13 cellular contexts compared by ENCODE assay signal in the genomic region with DNA sequence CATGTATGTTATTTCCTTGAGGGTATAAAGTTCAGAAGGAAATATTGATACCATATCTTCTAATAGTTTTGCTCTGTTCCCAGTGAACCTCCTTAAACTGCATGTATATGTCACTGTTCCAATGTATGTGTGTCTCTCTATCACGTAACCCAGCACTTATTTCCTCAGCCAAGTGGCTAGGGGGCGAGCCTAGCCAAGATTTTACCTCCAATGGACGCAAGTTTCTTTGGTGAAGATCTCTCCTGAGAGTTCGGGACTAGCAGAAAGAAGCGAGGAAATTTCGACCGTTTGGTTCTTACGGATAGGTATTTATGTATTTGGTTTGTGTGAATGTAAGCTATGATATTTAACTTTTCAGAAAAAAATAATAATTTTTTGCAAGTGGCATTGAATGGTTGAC. TPM values are rescaled to one million over a fixed set of nuclear protein-coding genes. Genes with fewer than 3 reads are reported as not detected.
A peak's percentile ranks its signal among the peaks of the same experiment; 100 is the strongest.
DNase-seq lines count a peak whose midpoint lies in the region; ATAC-seq and TF ChIP-seq lines count a peak whose summit lies in the region.
"Had no signal": no experiment of that assay in that cellular context is flagged by ENCODE, and none has a peak within 500 bp of the region (broad histone marks: within the 10 kb centered on the region; RNA-seq: fewer than 3 reads in every experiment).

No MANE protein-coding gene starts in this region.

- DNase-seq in activated CD8-positive, alpha-beta T cell treated with anti-CD3 and anti-CD28 coated beads for 36 hours: no peak
- DNase-seq in activated CD8-positive, alpha-beta T cell treated with anti-CD3 and anti-CD28 coated beads, Interleukin-2, amount 10 ng/mL, durations not matched to agents 7 days and 5 days: no peak
- DNase-seq in HCT116 (ENCODE audit: low read depth, low spot score): no peak
- no peak for DNase-seq in activated naive CD8-positive, alpha-beta T cell treated with anti-CD3 and anti-CD28 coated beads, Interleukin-2, amount 10 ng/mL, durations not matched to agents 7 days and 5 days
- DNase-seq in HAP-1 (ENCODE audit: low spot score in 2 of 2): no peak
- DNase-seq: ACHN; effector memory CD8-positive, alpha-beta T cell; foreskin keratinocyte; SHP77 treated with DMSO at 0.1 percent for 48 hours; testis had no signal

- peak overlapping the region; percentile 42 for H3K4me3 Mint-ChIP-seq in activated CD8-positive, alpha-beta T cell treated with anti-CD3 and anti-CD28 coated beads for 36 hours
- no peak overlapping the region for H3K4me3 Mint-ChIP-seq in activated CD8-positive, alpha-beta T cell treated with anti-CD3 and anti-CD28 coated beads, Interleukin-2, amount 10 ng/mL, durations not matched to agents 7 days and 5 days
- H3K4me3 Mint-ChIP-seq in activated naive CD8-positive, alpha-beta T cell treated with anti-CD3 and anti-CD28 coated beads, Interleukin-2, amount 10 ng/mL, durations not matched to agents 7 days and 5 days: peak overlapping the region; percentile 25
- peak overlapping the region; percentile 71 to 99 (median 96) for H3K4me3 Mint-ChIP-seq in nephron

- CTCF ChIA-PET in activated CD8-positive, alpha-beta T cell treated with anti-CD3 and anti-CD28 coated beads for 36 hours (lab: Charles Lee): no interaction called here
- CTCF ChIA-PET in activated CD8-positive, alpha-beta T cell treated with anti-CD3 and anti-CD28 coated beads, Interleukin-2, amount 10 ng/mL, durations not matched to agents 7 days and 5 days (lab: Charles Lee): no interaction called here
- CTCF ChIA-PET in HCT116 (lab: Charles Lee): no interaction called here

- POLR2A ChIA-PET in activated CD8-positive, alpha-beta T cell treated with anti-CD3 and anti-CD28 coated beads for 36 hours (lab: Charles Lee): interaction anchor here (0.8 kb wide), 1 partner anchor 330 kb away, joined by 4 read pairs; no protein-coding TSS in a partner anchor
- POLR2A ChIA-PET in activated CD8-positive, alpha-beta T cell treated with anti-CD3 and anti-CD28 coated beads, Interleukin-2, amount 10 ng/mL, durations not matched to agents 7 days and 5 days (lab: Charles Lee): interaction anchor here (1.1 kb wide), 1 partner anchor 120 kb away, joined by 3 read pairs; no protein-coding TSS in a partner anchor
- POLR2A ChIA-PET in HCT116 (lab: Charles Lee): no interaction called here
- POLR2A ChIA-PET in activated naive CD8-positive, alpha-beta T cell treated with anti-CD3 and anti-CD28 coated beads, Interleukin-2, amount 10 ng/mL, durations not matched to agents 7 days and 5 days (lab: Charles Lee): no interaction called here

- peaks cover 11 to 21% of the 10 kb centered on the region in 2 experiments for H3K4me1 ChIP-seq in HCT116 (ENCODE audit: control insufficient read depth in 1 of 2, insufficient read depth in 2 of 2, low read length in 2 of 2)
- H3K4me1 ChIP-seq in HAP-1: peaks cover 18% of the 10 kb centered on the region

- H3K27me3 ChIP-seq in HCT116 (ENCODE audit: insufficient read depth, low read length) (no peaks in the 10 kb centered on the region), HAP-1 (ENCODE audit: low read depth) (no peaks in the 10 kb centered on the region)
- H3K27me3 ChIP-seq: foreskin keratinocyte, testis had no signal

- no peak for TF ChIP-seq CTCF in activated CD8-positive, alpha-beta T cell treated with anti-CD3 and anti-CD28 coated beads for 36 hours (IDR thresholded peaks at IDR 0.05)
- TF ChIP-seq CTCF in HCT116 (IDR thresholded peaks at IDR 0.05 in 2 of 3, conservative IDR thresholded peaks at IDR 0.05 in 1 of 3; ENCODE audit: borderline replicate concordance in 1 of 3, insufficient read depth in 1 of 3, low read depth in 2 of 3, low read length in 2 of 3) (0 out of 6 replicates have a peak, but pooled peaks of 2 of the 3 experiments have one; percentile 7 to 13), nephron (IDR thresholded peaks at IDR 0.05; ENCODE audit: unreplicated experiment in 3 of 3) (no peak)

- intact Hi-C loops in activated CD8-positive, alpha-beta T cell treated with anti-CD3 and anti-CD28 coated beads for 36 hours (cut with micrococcal nuclease): no loop called here
- intact Hi-C loops in HCT116 (cut with micrococcal nuclease): no loop called here

- H3K9me3 Mint-ChIP-seq in activated CD8-positive, alpha-beta T cell treated with anti-CD3 and anti-CD28 coated beads for 36 hours: peaks cover 7% of the 10 kb centered on the region
- H3K9me3 Mint-ChIP-seq in activated CD8-positive, alpha-beta T cell treated with anti-CD3 and anti-CD28 coated beads, Interleukin-2, amount 10 ng/mL, durations not matched to agents 7 days and 5 days (ENCODE audit: insufficient read depth): no peaks in the 10 kb centered on the region
- H3K9me3 Mint-ChIP-seq in activated naive CD8-positive, alpha-beta T cell treated with anti-CD3 and anti-CD28 coated beads, Interleukin-2, amount 10 ng/mL, durations not matched to agents 7 days and 5 days: peaks cover 2% of the 10 kb centered on the region
- peaks cover 4% of the 10 kb centered on the region for H3K9me3 Mint-ChIP-seq in nephron
- H3K9me3 Mint-ChIP-seq: effector memory CD8-positive, alpha-beta T cell had no signal

- in situ Hi-C loops in HAP-1 (cut with MboI; ENCODE audit: low sequenced_read_pairs): no loop called here

- H3K79me2 ChIP-seq in HCT116 (ENCODE audit: insufficient read depth, low read length): peaks cover 74% of the 10 kb centered on the region

- H3K9me3 ChIP-seq in HCT116 (ENCODE audit: control insufficient read depth in 1 of 2, insufficient read depth in 1 of 2, low read depth in 1 of 2, low read length in 2 of 2) (no peaks in the 10 kb centered on the region), HAP-1 (no peaks in the 10 kb centered on the region)
- H3K9me3 ChIP-seq: testis had no signal

- H4K20me1 ChIP-seq in HCT116 (ENCODE audit: insufficient read depth): peaks cover 5% of the 10 kb centered on the region; the same call in 1 of the 2 replicates

- no peak overlapping the region for H2AFZ ChIP-seq in HCT116 (ENCODE audit: low read depth, low read length, poor library complexity, severe bottlenecking)

- no peak overlapping the region for H3K27ac Mint-ChIP-seq in activated CD8-positive, alpha-beta T cell treated with anti-CD3 and anti-CD28 coated beads for 36 hours
- H3K27ac Mint-ChIP-seq in activated CD8-positive, alpha-beta T cell treated with anti-CD3 and anti-CD28 coated beads, Interleukin-2, amount 10 ng/mL, durations not matched to agents 7 days and 5 days: no peak overlapping the region
- H3K27ac Mint-ChIP-seq in activated naive CD8-positive, alpha-beta T cell treated with anti-CD3 and anti-CD28 coated beads, Interleukin-2, amount 10 ng/mL, durations not matched to agents 7 days and 5 days: no peak overlapping the region
- H3K27ac Mint-ChIP-seq in nephron: peak overlapping the region in 2 of 3 experiments; percentile 53 to 62

- no peak for ATAC-seq in activated CD8-positive, alpha-beta T cell treated with anti-CD3 and anti-CD28 coated beads for 36 hours
- ATAC-seq in activated CD8-positive, alpha-beta T cell treated with anti-CD3 and anti-CD28 coated beads, Interleukin-2, amount 10 ng/mL, durations not matched to agents 7 days and 5 days: no peak
- ATAC-seq in HCT116 (no peak), HG03097 (IDR thresholded peaks at IDR 0.05; ENCODE audit: low FRiP score, unreplicated experiment) (no peak), HG02763 (IDR thresholded peaks at IDR 0.05; ENCODE audit: unreplicated experiment) (no peak)
- ATAC-seq in activated naive CD8-positive, alpha-beta T cell treated with anti-CD3 and anti-CD28 coated beads, Interleukin-2, amount 10 ng/mL, durations not matched to agents 7 days and 5 days (ENCODE audit: low read depth): no peak
- ATAC-seq: effector memory CD8-positive, alpha-beta T cell; foreskin keratinocyte had no signal

- peaks cover 22% of the 10 kb centered on the region for H3K4me1 Mint-ChIP-seq in activated CD8-positive, alpha-beta T cell treated with anti-CD3 and anti-CD28 coated beads for 36 hours (ENCODE audit: low read depth)
- peaks cover 25% of the 10 kb centered on the region for H3K4me1 Mint-ChIP-seq in activated CD8-positive, alpha-beta T cell treated with anti-CD3 and anti-CD28 coated beads, Interleukin-2, amount 10 ng/mL, durations not matched to agents 7 days and 5 days (ENCODE audit: low read depth)
- H3K4me1 Mint-ChIP-seq in activated naive CD8-positive, alpha-beta T cell treated with anti-CD3 and anti-CD28 coated beads, Interleukin-2, amount 10 ng/mL, durations not matched to agents 7 days and 5 days: peaks cover 21% of the 10 kb centered on the region
- H3K4me1 Mint-ChIP-seq in nephron: peaks cover 23% of the 10 kb centered on the region

- BruUV-seq in HCT116 (replicated peaks; lab: Mats Ljungman, UMichigan): no TSS peak

- H3K4me3 ChIP-seq in HCT116 (replicated peaks in 1 of 2; ENCODE audit: low read depth in 1 of 2, low read length in 2 of 2) (no peak overlapping the region), HAP-1 (no peak overlapping the region)
- H3K4me3 ChIP-seq: testis had no signal

- H3K27ac ChIP-seq in HCT116 (ENCODE audit: low read depth, low read length): no peak overlapping the region
- H3K27ac ChIP-seq: foreskin keratinocyte, testis had no signal

- H3K9me2 ChIP-seq in HCT116 (ENCODE audit: insufficient read depth): no peaks in the 10 kb centered on the region

- H3K4me2 ChIP-seq in HCT116 (ENCODE audit: low read length): peak overlapping the region; percentile 4; the same call in 1 of the 2 replicates

- peak; percentile 49 for TF ChIP-seq RAD21 in HCT116 (IDR thresholded peaks at IDR 0.05; ENCODE audit: low read depth)

- RAD21 ChIA-PET in HCT116 (lab: Charles Lee; ENCODE audit: low non-redundant PET in 1 of 2, low total read pairs in 2 of 2, uncharacterized antibody in 2 of 2, unreplicated experiment in 2 of 2): no interaction called here

- no peak overlapping the region for H3K9ac ChIP-seq in HCT116 (ENCODE audit: low read length)

- H3K27me3 Mint-ChIP-seq in activated CD8-positive, alpha-beta T cell treated with anti-CD3 and anti-CD28 coated beads for 36 hours: no peaks in the 10 kb centered on the region
- no peaks in the 10 kb centered on the region for H3K27me3 Mint-ChIP-seq in activated CD8-positive, alpha-beta T cell treated with anti-CD3 and anti-CD28 coated beads, Interleukin-2, amount 10 ng/mL, durations not matched to agents 7 days and 5 days (ENCODE audit: low read depth)
- H3K27me3 Mint-ChIP-seq in activated naive CD8-positive, alpha-beta T cell treated with anti-CD3 and anti-CD28 coated beads, Interleukin-2, amount 10 ng/mL, durations not matched to agents 7 days and 5 days: no peaks in the 10 kb centered on the region
- no peaks in the 10 kb centered on the region for H3K27me3 Mint-ChIP-seq in nephron (ENCODE audit: low read depth)
- H3K27me3 Mint-ChIP-seq: effector memory CD8-positive, alpha-beta T cell had no signal

- H3K36me3 ChIP-seq in HCT116 (ENCODE audit: control insufficient read depth in 1 of 2, insufficient read depth in 2 of 2, low read length in 2 of 2): peaks cover 41 to 45% of the 10 kb centered on the region in 2 experiments
- peaks cover 57% of the 10 kb centered on the region for H3K36me3 ChIP-seq in HAP-1 (replicated peaks)

- H3K36me3 Mint-ChIP-seq in activated CD8-positive, alpha-beta T cell treated with anti-CD3 and anti-CD28 coated beads for 36 hours (ENCODE audit: low read depth): peaks cover 36% of the 10 kb centered on the region
- peaks cover 44% of the 10 kb centered on the region for H3K36me3 Mint-ChIP-seq in activated CD8-positive, alpha-beta T cell treated with anti-CD3 and anti-CD28 coated beads, Interleukin-2, amount 10 ng/mL, durations not matched to agents 7 days and 5 days (ENCODE audit: low read depth)
- peaks cover 11% of the 10 kb centered on the region for H3K36me3 Mint-ChIP-seq in activated naive CD8-positive, alpha-beta T cell treated with anti-CD3 and anti-CD28 coated beads, Interleukin-2, amount 10 ng/mL, durations not matched to agents 7 days and 5 days
- peaks cover 37% of the 10 kb centered on the region for H3K36me3 Mint-ChIP-seq in nephron (ENCODE audit: low read depth)

- TF ChIP-seq POLR2A in HCT116 (IDR thresholded peaks at IDR 0.05; ENCODE audit: borderline replicate concordance, extremely low read depth, insufficient read depth, insufficient read length): no peak

RNA-seq across cellular contexts. Expression of a gene that starts 2.5 kb away (rescaled TPM):
- 10 to 100 TPM; 47.6 to 49.3 TPM for total RNA-seq in activated CD8-positive, alpha-beta T cell treated with anti-CD3 and anti-CD28 coated beads for 36 hours
- 10 to 100 TPM; 50.4 to 53.6 TPM for total RNA-seq in activated CD8-positive, alpha-beta T cell treated with anti-CD3 and anti-CD28 coated beads, Interleukin-2, amount 10 ng/mL, durations not matched to agents 7 days and 5 days
- total RNA-seq in HCT116 (2021; ENCODE audit: unreplicated experiment): 50.4 TPM
- polyA plus RNA-seq in HCT116 (2012): 30.8 and 38.1 TPM in 2 replicates
- total RNA-seq in activated naive CD8-positive, alpha-beta T cell treated with anti-CD3 and anti-CD28 coated beads, Interleukin-2, amount 10 ng/mL, durations not matched to agents 7 days and 5 days: 10 to 100 TPM; 65.5 to 67.8 TPM

Comparison
In these comparisons a context has a peak if more than half of its experiments do, and no peak if none do; other contexts are left out.
1. H3K27ac Mint-ChIP-seq: peak in nephron (2 of 3); none in activated CD8-positive, alpha-beta T cell treated with anti-CD3 and anti-CD28 coated beads for 36 hours (single experiment), activated CD8-positive, alpha-beta T cell treated with anti-CD3 and anti-CD28 coated beads, Interleukin-2, amount 10 ng/mL, durations not matched to agents 7 days and 5 days (single experiment) and activated naive CD8-positive, alpha-beta T cell treated with anti-CD3 and anti-CD28 coated beads, Interleukin-2, amount 10 ng/mL, durations not matched to agents 7 days and 5 days (single experiment).
2. CTCF ChIP-seq: peak in HCT116 (2 of 3); none in activated CD8-positive, alpha-beta T cell treated with anti-CD3 and anti-CD28 coated beads for 36 hours (single experiment) and nephron (0 of 3).
3. POLR2A ChIA-PET loops: an anchor here in activated CD8-positive, alpha-beta T cell treated with anti-CD3 and anti-CD28 coated beads for 36 hours (0.8 kb wide) and activated CD8-positive, alpha-beta T cell treated with anti-CD3 and anti-CD28 coated beads, Interleukin-2, amount 10 ng/mL, durations not matched to agents 7 days and 5 days (1.1 kb wide); none called in HCT116 and activated naive CD8-positive, alpha-beta T cell treated with anti-CD3 and anti-CD28 coated beads, Interleukin-2, amount 10 ng/mL, durations not matched to agents 7 days and 5 days.